Comparison of ENCODE assay signal across 8 cellular contexts in the genomic region with DNA sequence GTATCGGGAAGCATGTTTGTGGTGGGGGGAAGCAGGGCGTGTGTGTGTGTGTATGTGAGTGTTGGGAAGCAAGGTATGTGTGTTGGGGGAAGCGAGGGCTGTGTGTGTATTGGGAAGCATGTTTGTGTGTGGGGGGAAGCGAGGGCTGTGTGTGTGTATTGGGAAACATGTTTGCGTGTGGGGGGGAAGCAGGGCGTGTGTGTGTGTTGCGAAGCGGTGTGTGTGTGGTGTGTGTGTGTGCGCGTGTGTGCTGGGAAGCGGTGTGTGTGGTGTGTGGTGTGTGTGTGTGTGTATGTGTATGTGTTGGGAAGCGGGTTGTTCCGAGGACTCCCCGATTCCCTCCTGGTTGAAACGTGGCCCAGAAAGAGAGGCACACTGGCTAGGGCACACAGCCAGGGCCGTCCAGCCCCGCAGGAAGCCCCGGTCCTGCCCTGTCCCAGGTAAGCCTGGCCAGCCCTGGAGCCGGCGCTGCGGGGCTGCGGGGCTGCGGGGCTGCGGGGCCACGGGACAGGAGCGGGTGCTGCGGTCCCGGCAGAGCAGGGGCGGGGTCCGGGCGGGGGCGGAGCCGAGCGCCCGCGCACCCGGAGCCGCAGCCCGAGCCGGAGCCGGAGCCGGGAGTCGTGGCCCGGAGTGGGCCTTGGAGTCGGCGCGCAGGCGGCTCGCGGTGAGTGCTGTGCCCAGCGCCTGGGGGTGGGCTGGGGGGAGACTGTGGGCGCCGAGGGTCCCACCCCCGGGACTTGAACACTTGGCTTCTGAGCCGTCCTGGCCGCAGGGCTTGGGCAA. TPM values are rescaled to one million over a fixed set of nuclear protein-coding genes. Genes with fewer than 3 reads are reported as not detected.
DNase-seq lines count a peak whose midpoint lies in the region; ATAC-seq and TF ChIP-seq lines count a peak whose summit lies in the region.

A gene (plus strand): TSS at position 608 of the 783 bp plus-strand sequence. CDS start 5,890 bp downstream, outside the sequence.

- H3K4me1 ChIP-seq in NT2/D1 (ENCODE audit: insufficient read depth, insufficient read length) = peaks cover 5% of the 10 kb centered on the region
- peaks cover 20% of the 10 kb centered on the region for H3K4me1 ChIP-seq in mucosa of descending colon (ENCODE audit: low read depth)

- intact Hi-C loops in mucosa of descending colon (cut with DNase I, micrococcal nuclease) = no loop called here

- H3K9me3 ChIP-seq in NT2/D1 (ENCODE audit: insufficient read depth, low read length) (no peaks in the 10 kb centered on the region), mucosa of descending colon (no peaks in the 10 kb centered on the region)

- peak within 1 kb of the TSS; percentile 72 for H3K9ac ChIP-seq in NT2/D1 (ENCODE audit: insufficient read length, low read depth)

- peak within 1 kb of the TSS in 1 of 2 donors; percentile 52 for H3K27ac ChIP-seq in coronary artery

- DNase-seq in GM03348 (ENCODE audit: low spot score) (peak; percentile 76), NT2/D1 (ENCODE audit: low read depth, low spot score) (no peak), coronary artery (ENCODE audit: low spot score) (no peak), mucosa of descending colon (peak; percentile 20 to 61 (median 46)), amniotic stem cell (lab: John Stamatoyannopoulos, UW) (no peak), superior temporal gyrus (ENCODE audit: extremely low spot score) (no peak)

- peak; percentile 49 for ATAC-seq in mucosa of descending colon
- ATAC-seq in GM21619 (IDR thresholded peaks at IDR 0.05; ENCODE audit: unreplicated experiment) = no peak
- no peak for ATAC-seq in GM19035 (IDR thresholded peaks at IDR 0.05; ENCODE audit: unreplicated experiment)

- TF ChIP-seq CTCF in coronary artery (IDR thresholded peaks at IDR 0.05) (no peak), mucosa of descending colon (IDR thresholded peaks at IDR 0.05) (no peak)

- H3K27me3 ChIP-seq in NT2/D1 (ENCODE audit: insufficient read depth, insufficient read length) = peaks cover 44% of the 10 kb centered on the region

- H3K4me3 ChIP-seq in NT2/D1 (ENCODE audit: insufficient read length, low read depth) (peak within 1 kb of the TSS; percentile 38), coronary artery (peak within 1 kb of the TSS; percentile 80), mucosa of descending colon (no peak within 1 kb of the TSS)

- no peaks in the 10 kb centered on the region for H3K36me3 ChIP-seq in NT2/D1 (ENCODE audit: insufficient read depth, insufficient read length, low read length)
- H3K36me3 ChIP-seq in mucosa of descending colon (ENCODE audit: low read depth) = no peaks in the 10 kb centered on the region

RNA-seq across cellular contexts. Expression of the gene that starts here (rescaled TPM):
- 1 to 10 TPM in 2 of 3 donors, under 1 TPM in 1; 0.87 to 2.4 (median 2.0) TPM for total RNA-seq in mucosa of descending colon

Comparison
In these comparisons a context has a peak if more than half of its experiments do, and no peak if none do; other contexts are left out.
1. DNase-seq: peak in GM03348 (single experiment) and mucosa of descending colon (3 of 3); none in NT2/D1 (single experiment), coronary artery (single experiment), amniotic stem cell (single experiment) and superior temporal gyrus (single experiment).